Comparison of ENCODE assay signal across 8 cellular contexts in genomic region chr10:91632671-91633550, GRCh38. TPM values are rescaled to one million over a fixed set of nuclear protein-coding genes. Genes with fewer than 3 reads are reported as not detected.
DNase-seq lines count a peak whose midpoint lies in the region; ATAC-seq, FAIRE-seq and TF ChIP-seq lines count a peak whose summit lies in the region.

Gene PPP1R3C, minus strand, starts transcription at chr10:91633071. Its CDS starts 102 bp downstream, at chr10:91632969.

- peak within 1 kb of the TSS; percentile 56; the same call in 1 of the 2 replicates for H2AFZ ChIP-seq in K562 (ENCODE audit: low read depth, low read length)
- peak within 1 kb of the TSS; percentile 65 for H2AFZ ChIP-seq in hepatocyte

- WGBS in K562 (ENCODE audit: insufficient coverage, low coverage, missing lambda C conversion rate) = 91% methylated on average over 11 of the region's 61 CpGs
- WGBS in hepatocyte (ENCODE audit: low lambda C conversion rate, missing lambda C conversion rate) = 20% methylated on average over 61 of the region's 61 CpGs

- H3K4me1 Mint-ChIP-seq in CD8-positive, alpha-beta memory T cell = peaks cover 6 to 14% (median 8%) of the 10 kb centered on the region in 3 donors
- H3K4me1 Mint-ChIP-seq in progenitor cell of endocrine pancreas (ENCODE audit: low read depth) = peaks cover 29% of the 10 kb centered on the region

- TF ChIP-seq POLR2A in K562 (conservative IDR thresholded peaks at IDR 0.05) = no peak

- POLR2A ChIA-PET in CD8-positive, alpha-beta memory T cell (lab: Charles Lee) = no interaction called here
- POLR2A ChIA-PET in K562 (lab: Yijun Ruan, JAX) = no interaction called here

- TF ChIP-seq RAD21 in K562 (CRISPR knock-in tag; conservative IDR thresholded peaks at IDR 0.05 in 1 of 2, IDR thresholded peaks at IDR 0.05 in 1 of 2) = no peak

- H3K27me3 ChIP-seq in CD8-positive, alpha-beta memory T cell (ENCODE audit: insufficient read depth, low read length, poor library complexity, severe bottlenecking) = peaks cover 10% of the 10 kb centered on the region
- H3K27me3 ChIP-seq in K562 (ENCODE audit: control insufficient read depth in 2 of 2, insufficient read depth in 2 of 2, low read length in 2 of 2) (no peaks in the 10 kb centered on the region), hepatocyte (no peaks in the 10 kb centered on the region)

- no peaks in the 10 kb centered on the region for H3K4me1 ChIP-seq in CD8-positive, alpha-beta memory T cell (ENCODE audit: insufficient read depth, low read length)
- H3K4me1 ChIP-seq in K562 (replicated peaks in 1 of 2; ENCODE audit: control insufficient read depth in 2 of 2, insufficient read depth in 2 of 2, low read length in 2 of 2) = peaks cover 5 to 19% of the 10 kb centered on the region in 2 experiments; a peak in 4 of 5 replicates
- peaks cover 4% of the 10 kb centered on the region for H3K4me1 ChIP-seq in hepatocyte (ENCODE audit: insufficient read depth)

- no peaks in the 10 kb centered on the region for H3K9me2 ChIP-seq in hepatocyte (replicated peaks; ENCODE audit: insufficient read depth)

- no peak for FAIRE-seq in K562 (lab: Jason Lieb, UNC)

- no peaks in the 10 kb centered on the region for H3K9me1 ChIP-seq in K562 (ENCODE audit: control insufficient read depth, insufficient read depth, low read length)

- H3K36me3 Mint-ChIP-seq in CD8-positive, alpha-beta memory T cell = no peaks in the 10 kb centered on the region
- peaks cover 29% of the 10 kb centered on the region for H3K36me3 Mint-ChIP-seq in progenitor cell of endocrine pancreas (ENCODE audit: insufficient read depth)

- TF ChIP-seq CTCF in K562 (IDR thresholded peaks at IDR 0.05 in 2 of 3, conservative IDR thresholded peaks at IDR 0.05 in 1 of 3; ENCODE audit: insufficient read depth in 2 of 3, low read depth in 1 of 3, low read length in 3 of 3) = no peak
- peak; percentile 33 for TF ChIP-seq CTCF in hepatocyte (IDR thresholded peaks at IDR 0.05; ENCODE audit: poor library complexity)
- peak; percentile 29 for TF ChIP-seq CTCF in progenitor cell of endocrine pancreas (IDR thresholded peaks at IDR 0.05; ENCODE audit: unreplicated experiment)

- H3K27ac Mint-ChIP-seq in CD8-positive, alpha-beta memory T cell = no peak within 1 kb of the TSS
- peak within 1 kb of the TSS; percentile 93 for H3K27ac Mint-ChIP-seq in progenitor cell of endocrine pancreas

- intact Hi-C loops in K562 (cut with micrococcal nuclease) = loop anchor here (5.0 kb wide), 1 partner anchor 41 kb away; no protein-coding TSS in a partner anchor

- peaks cover 8% of the 10 kb centered on the region; the same call in 2 of the 3 replicates for H3K79me2 ChIP-seq in K562 (ENCODE audit: control insufficient read depth, insufficient read depth, low read length)
- H3K79me2 ChIP-seq in hepatocyte = no peaks in the 10 kb centered on the region

- peak in 2 of 5 donors; percentile 10 to 27 for DNase-seq in CD8-positive, alpha-beta memory T cell
- DNase-seq in HuH-7.5 (ENCODE audit: low spot score) = peak; percentile 81
- DNase-seq in SW 1271 (lab: John Stamatoyannopoulos, UW) = peak; percentile 63 to 76
- DNase-seq in K562 (ENCODE audit: extremely low read depth in 1 of 4, low spot score in 3 of 4) = no peak
- DNase-seq in hepatocyte (ENCODE audit: low spot score) = peak; percentile 89
- DNase-seq in progenitor cell of endocrine pancreas (ENCODE audit: low spot score, unreplicated experiment) = peak; percentile 58
- DNase-seq in NCI-H1694 treated with DMSO at 0.1 percent for 48 hours (lab: John Stamatoyannopoulos, UW) = no peak

- H3K9me3 Mint-ChIP-seq in CD8-positive, alpha-beta memory T cell = no peaks in the 10 kb centered on the region
- no peaks in the 10 kb centered on the region for H3K9me3 Mint-ChIP-seq in progenitor cell of endocrine pancreas (ENCODE audit: low read depth)

- peak within 1 kb of the TSS; percentile 40 for H3K4me3 ChIP-seq in CD8-positive, alpha-beta memory T cell (ENCODE audit: low read length)
- no peak within 1 kb of the TSS for H3K4me3 ChIP-seq in K562
- peak within 1 kb of the TSS; percentile 12 for H3K4me3 ChIP-seq in hepatocyte

- H3K27me3 Mint-ChIP-seq in CD8-positive, alpha-beta memory T cell = peaks cover 35 to 89% of the 10 kb centered on the region in 2 donors
- H3K27me3 Mint-ChIP-seq in progenitor cell of endocrine pancreas = peaks cover 15% of the 10 kb centered on the region

- in situ Hi-C loops in K562 (cut with MboI) = no loop called here

- ATAC-seq in GM21381 (IDR thresholded peaks at IDR 0.05; ENCODE audit: unreplicated experiment) (peak; percentile 90), K562 (no peak)

- H4K20me1 ChIP-seq in K562 (replicated peaks; ENCODE audit: control insufficient read depth, insufficient read depth, low read length) (no peaks in the 10 kb centered on the region), hepatocyte (ENCODE audit: insufficient read depth, poor library complexity, severe bottlenecking) (no peaks in the 10 kb centered on the region)

- H3K9ac ChIP-seq in K562 (ENCODE audit: insufficient read depth in 1 of 2, low read depth in 2 of 2, low read length in 2 of 2) = no peak within 1 kb of the TSS

- H3K4me2 ChIP-seq in K562 (ENCODE audit: insufficient read depth, low read length) (no peak within 1 kb of the TSS), hepatocyte (peak within 1 kb of the TSS; percentile 80)

- CTCF ChIA-PET in CD8-positive, alpha-beta memory T cell (lab: Charles Lee) = interaction anchor here (1.1 to 6.2 kb wide), 5 partner anchors 13 to 627 kb away, joined by 3 to 69 read pairs (median 4); no protein-coding TSS in a partner anchor
- CTCF ChIA-PET in K562 (lab: Yijun Ruan, JAX; ENCODE audit: low intra/inter-chr PET ratio) = no interaction called here

- H3K27ac ChIP-seq in CD8-positive, alpha-beta memory T cell (ENCODE audit: low read depth, low read length) = no peak within 1 kb of the TSS
- H3K27ac ChIP-seq in K562 (ENCODE audit: extremely low read depth, low read depth, low read length) (no peak within 1 kb of the TSS), hepatocyte (peak within 1 kb of the TSS; percentile 69)

- no TSS peak for BruUV-seq in K562 (replicated peaks; lab: Mats Ljungman, UMichigan)

- TF ChIP-seq EP300 in K562 (IDR thresholded peaks at IDR 0.05; ENCODE audit: low read length) = no peak

- no peaks in the 10 kb centered on the region for H3K9me3 ChIP-seq in CD8-positive, alpha-beta memory T cell (ENCODE audit: low read length)
- no peaks in the 10 kb centered on the region; the same call in 1 of the 2 replicates for H3K9me3 ChIP-seq in K562 (replicated peaks; ENCODE audit: control insufficient read depth, insufficient read depth, low read depth, low read length)
- H3K9me3 ChIP-seq in hepatocyte (ENCODE audit: low read depth) = no peaks in the 10 kb centered on the region

- H3K4me3 Mint-ChIP-seq in CD8-positive, alpha-beta memory T cell = peak within 1 kb of the TSS in 6 of 7 donors; percentile 31 to 82 (median 58)
- H3K4me3 Mint-ChIP-seq in progenitor cell of endocrine pancreas (ENCODE audit: low read depth) = peak within 1 kb of the TSS; percentile 84

- H3K36me3 ChIP-seq in CD8-positive, alpha-beta memory T cell (ENCODE audit: insufficient read depth, low read length) = no peaks in the 10 kb centered on the region
- H3K36me3 ChIP-seq in K562 (ENCODE audit: control insufficient read depth, insufficient read depth, low read length) (no peaks in the 10 kb centered on the region), hepatocyte (replicated peaks; ENCODE audit: insufficient read depth, low read depth) (no peaks in the 10 kb centered on the region)

TF ChIP-seq in K562, 482 proteins besides CTCF, POLR2A, EP300 and RAD21 (continues in another document):
- no peak for TF ChIP-seq ELF2 (CRISPR knock-in tag; IDR thresholded peaks at IDR 0.05)
- TF ChIP-seq ETS2 (tag; IDR thresholded peaks at IDR 0.05; ENCODE audit: borderline replicate concordance, poor library complexity, severe bottlenecking) = no peak
- peak; percentile 64; the same call in 1 of the 2 replicates for TF ChIP-seq PHF8 (IDR thresholded peaks at IDR 0.05; ENCODE audit: borderline replicate concordance, low read length)
- TF ChIP-seq ZBTB8A (IDR thresholded peaks at IDR 0.05; ENCODE audit: partially characterized antibody) = no peak
- TF ChIP-seq CGGBP1 (CRISPR knock-in tag; IDR thresholded peaks at IDR 0.05) = no peak
- TF ChIP-seq SRF (CRISPR knock-in tag; IDR thresholded peaks at IDR 0.05) = no peak
- TF ChIP-seq HDAC2 (IDR thresholded peaks at IDR 0.05) = no peak

RNA-seq across cellular contexts. Expression of gene PPP1R3C, which starts in this region (rescaled TPM):
- not detected for total RNA-seq in CD8-positive, alpha-beta memory T cell
- polyA plus RNA-seq in CD8-positive, alpha-beta memory T cell = not detected
- total RNA-seq in K562 (2011; cell fraction: chromatin; rRNA removed; ENCODE audit: low replicate concordance) = not detected in 2 replicates
- total RNA-seq in K562 (2011; cell fraction: nucleolus; rRNA removed) = 0.26 TPM in 1 of 2 replicates, not detected in the other
- 0.15 TPM in 1 of 2 replicates, not detected in the other for total RNA-seq in K562 (2011; cell fraction: nucleoplasm; rRNA removed)
- total RNA-seq in K562 (2014; rRNA removed) (0.08 TPM in 1 of 2 replicates, not detected in the other), K562 (2014; rRNA removed; fragmentation: Illumina TruSeq; extraction: Trizol) (0.10 and 0.11 TPM in 2 replicates), K562 (2015; rRNA removed; fragmentation: Illumina TruSeq; extraction: Trizol) (not detected in 2 replicates), K562 (2021) (0.24 TPM in 1 of 2 replicates, not detected in the other), hepatocyte (45.0 and 65.7 TPM in 2 replicates), progenitor cell of endocrine pancreas (29.5 and 30.0 TPM in 2 replicates)
- polyA plus RNA-seq in K562 (2011; rRNA removed) (0.06 and 4.5 TPM in 2 replicates), K562 (2014; fragmentation: Illumina TruSeq; extraction: Trizol) (0.10 TPM in 2 replicates), K562 (2014; fragmentation: Nextera tagmentation; extraction: Ambion mirVana) (under 1 TPM; 0.13 to 0.14 TPM), K562 (2014; rRNA removed) (0.07 TPM in 1 of 2 replicates, not detected in the other), hepatocyte (9.6 and 20.2 TPM in 2 replicates)
- polyA plus RNA-seq in K562 (2011; cell fraction: cytosol; rRNA removed) = 3.0 TPM in 1 of 2 replicates, not detected in the other
- polyA plus RNA-seq in K562 (2011; cell fraction: nucleus; rRNA removed) = 0.14 and 4.2 TPM in 2 replicates
- 0.12 and 0.69 TPM in 2 replicates for polyA plus RNA-seq in K562 (2012)
- polyA minus RNA-seq in K562 (2011; rRNA and poly(A)+ RNA removed) = 7.1 TPM in 1 of 2 replicates, not detected in the other
- polyA minus RNA-seq in K562 (2011; cell fraction: cytosol; rRNA and poly(A)+ RNA removed) = 2.0 TPM in 1 of 2 replicates, not detected in the other
- polyA minus RNA-seq in K562 (2011; cell fraction: nucleus; rRNA and poly(A)+ RNA removed) = 0.27 and 10.4 TPM in 2 replicates

Comparison
In these comparisons a context has a peak if more than half of its experiments do, and no peak if none do; other contexts are left out.
1. RNA of gene PPP1R3C (total RNA-seq): 45.0 to 65.7 TPM in hepatocyte and 29.5 to 30.0 TPM in progenitor cell of endocrine pancreas; 0.08 to 0.26 TPM in K562 and not detected in CD8-positive, alpha-beta memory T cell; every median in the first group is over 10 times any median in the second.
2. DNase-seq: peak in HuH-7.5 (single experiment), SW 1271 (2 of 2), hepatocyte (single experiment) and progenitor cell of endocrine pancreas (single experiment); none in K562 (0 of 4) and NCI-H1694 treated with DMSO at 0.1 percent for 48 hours (single experiment).
3. CTCF ChIP-seq: peak in hepatocyte (single experiment) and progenitor cell of endocrine pancreas (single experiment); none in K562 (0 of 3).